14 cellular contexts compared by ENCODE assay signal in the genomic region with DNA sequence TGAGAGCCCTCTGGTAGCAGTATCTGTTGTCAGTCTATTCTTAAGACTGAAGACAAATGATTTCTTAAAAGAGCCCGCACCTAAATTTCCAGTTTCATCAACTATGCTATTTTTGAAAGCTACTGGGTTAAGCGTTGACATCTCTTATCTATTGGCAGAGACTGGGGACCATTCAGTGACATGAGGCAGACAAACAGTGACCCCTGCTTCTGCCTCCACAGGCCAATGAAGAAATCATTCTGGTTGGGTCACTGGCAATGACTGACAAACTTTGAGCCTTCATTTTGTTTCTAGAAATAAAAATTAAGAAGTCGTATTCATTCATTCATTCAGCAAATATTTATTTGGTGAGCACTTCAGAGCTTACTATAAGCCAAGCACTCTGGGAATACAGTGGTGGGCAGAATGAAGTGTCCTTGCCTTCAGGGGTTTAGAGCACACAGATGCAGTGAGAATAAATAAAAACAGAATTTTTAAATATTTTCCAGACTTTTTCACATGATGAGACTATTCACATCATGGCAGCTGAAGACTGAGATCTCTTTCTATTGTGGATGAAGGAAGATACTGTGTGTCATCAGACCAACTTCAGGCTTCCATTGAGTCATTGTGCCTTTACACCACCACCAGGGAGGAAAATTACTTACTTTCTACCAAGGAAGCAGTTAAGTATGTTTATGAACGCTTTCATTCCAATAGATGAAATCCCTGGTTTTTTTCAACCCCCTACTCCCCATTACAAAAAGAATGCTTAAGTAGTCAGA. TPM values are rescaled to one million over a fixed set of nuclear protein-coding genes. Genes with fewer than 3 reads are reported as not detected.
DNase-seq lines count a peak whose midpoint lies in the region; ATAC-seq and TF ChIP-seq lines count a peak whose summit lies in the region.
"Had no signal": no experiment of that assay in that cellular context is flagged by ENCODE, and none has a peak within 500 bp of the region (broad histone marks: within the 10 kb centered on the region; RNA-seq: fewer than 3 reads in every experiment).

No MANE protein-coding gene starts in this region.

- H3K9me3 ChIP-seq in RWPE2 (ENCODE audit: severe bottlenecking) (no peaks in the 10 kb centered on the region), esophagus squamous epithelium (no peaks in the 10 kb centered on the region), vagina (no peaks in the 10 kb centered on the region)
- H3K9me3 ChIP-seq: ovary had no signal

- TF ChIP-seq POLR2A in esophagus squamous epithelium (IDR thresholded peaks at IDR 0.05) = no peak
- no peak for TF ChIP-seq POLR2A in vagina (IDR thresholded peaks at IDR 0.05)

- H2AK5ac ChIP-seq in mesendoderm (ENCODE audit: low read length) = no peak overlapping the region

- H3K9ac ChIP-seq in mesendoderm (ENCODE audit: low read length) = no peak overlapping the region

- DNase-seq in RWPE2 (ENCODE audit: low spot score) = no peak
- no peak for DNase-seq in esophagus squamous epithelium (lab: John Stamatoyannopoulos, UW)
- no peak for DNase-seq in mesendoderm
- DNase-seq in vagina (ENCODE audit: extremely low spot score in 2 of 2) = peak in 1 of 2 donors; percentile 5
- DNase-seq in SW480 (ENCODE audit: low spot score) = no peak
- no peak for DNase-seq in NCI-H1048 (lab: John Stamatoyannopoulos, UW)
- no peak for DNase-seq in NCI-H1417 (lab: John Stamatoyannopoulos, UW)
- DNase-seq: activated CD4-positive, alpha-beta T cell treated with anti-CD3 and anti-CD28 coated beads for 48 hours; activated effector memory CD4-positive, alpha-beta T cell treated with Interleukin-2 at 50 U/mL for 16 hours; cerebellar nuclear complex; NCI-H146; NCI-H774; stimulated activated CD4-positive, alpha-beta T cell treated with anti-CD3 and anti-CD28 coated beads, Interleukin-2, amount 100 ng/mL, for 48 hours had no signal

- peak overlapping the region; percentile 7 for H2BK15ac ChIP-seq in mesendoderm (replicated peaks; ENCODE audit: low read depth)

- no peak overlapping the region for H2BK5ac ChIP-seq in mesendoderm (ENCODE audit: low read length)

- H3K79me1 ChIP-seq in mesendoderm (ENCODE audit: low read length) = no peaks in the 10 kb centered on the region

- TF ChIP-seq CTCF in RWPE2 (IDR thresholded peaks at IDR 0.05; ENCODE audit: poor library complexity, severe bottlenecking) (no peak), esophagus squamous epithelium (IDR thresholded peaks at IDR 0.05) (no peak), vagina (IDR thresholded peaks at IDR 0.05) (no peak)

- H3K36me3 ChIP-seq in RWPE2 (ENCODE audit: low read depth) = no peaks in the 10 kb centered on the region
- H3K36me3 ChIP-seq in esophagus squamous epithelium = no peaks in the 10 kb centered on the region
- no peaks in the 10 kb centered on the region for H3K36me3 ChIP-seq in mesendoderm (ENCODE audit: control insufficient read depth, insufficient read depth, low read length)
- no peaks in the 10 kb centered on the region for H3K36me3 ChIP-seq in vagina
- H3K36me3 ChIP-seq: ovary had no signal

- H3K27me3 ChIP-seq in RWPE2 (ENCODE audit: insufficient read depth, poor library complexity, severe bottlenecking) (no peaks in the 10 kb centered on the region), esophagus squamous epithelium (no peaks in the 10 kb centered on the region), mesendoderm (ENCODE audit: insufficient read depth, low read length, poor library complexity) (no peaks in the 10 kb centered on the region), vagina (no peaks in the 10 kb centered on the region)
- H3K27me3 ChIP-seq: ovary had no signal

- ATAC-seq in RWPE2 (ENCODE audit: low read depth) = no peak

- H3K4me2 ChIP-seq in mesendoderm (ENCODE audit: low read length) = no peak overlapping the region

- 66 to 76% methylated on average over 4 of the region's 4 CpGs for WGBS in esophagus squamous epithelium, 2 donors
- WGBS in mesendoderm (ENCODE audit: extremely low coverage, insufficient coverage, low lambda C conversion rate) = no CpG with 5 or more reads among the region's 4 CpGs

- intact Hi-C loops in esophagus squamous epithelium (cut with DNase I) = no loop called here
- intact Hi-C loops in vagina (cut with DNase I) = no loop called here

- no peak overlapping the region for H2BK120ac ChIP-seq in mesendoderm (ENCODE audit: low read depth, low read length)

- H4K5ac ChIP-seq in mesendoderm (ENCODE audit: low read length) = no peak overlapping the region

- H3K4me3 ChIP-seq in RWPE2 (ENCODE audit: severe bottlenecking) (no peak overlapping the region), esophagus squamous epithelium (peak overlapping the region in 1 of 4 donors; percentile 53), mesendoderm (ENCODE audit: low read length) (no peak overlapping the region), vagina (no peak overlapping the region)
- H3K4me3 ChIP-seq: ovary had no signal

- H3K56ac ChIP-seq in mesendoderm (ENCODE audit: low read length) = no peak overlapping the region

- no peak overlapping the region for H4K8ac ChIP-seq in mesendoderm (ENCODE audit: low read depth, low read length)

- H3K23ac ChIP-seq in mesendoderm (ENCODE audit: low read length) = no peak overlapping the region

- H3K18ac ChIP-seq in mesendoderm (ENCODE audit: low read length) = peak overlapping the region; percentile 60

- peak overlapping the region; percentile 64 for H3K27ac ChIP-seq in RWPE2 (ENCODE audit: poor library complexity, severe bottlenecking)
- H3K27ac ChIP-seq in esophagus squamous epithelium = peak overlapping the region in 3 of 4 donors; percentile 22 to 77 (median 68)
- no peak overlapping the region for H3K27ac ChIP-seq in mesendoderm (ENCODE audit: low read depth, low read length)
- H3K27ac ChIP-seq in vagina = peak overlapping the region; percentile 68
- H3K27ac ChIP-seq: ovary had no signal

- H3K4me1 ChIP-seq in RWPE2 (ENCODE audit: insufficient read depth, poor library complexity, severe bottlenecking) = peaks cover 35% of the 10 kb centered on the region
- H3K4me1 ChIP-seq in esophagus squamous epithelium = peaks cover 0 to 13% (median 0%) of the 10 kb centered on the region in 3 donors
- no peaks in the 10 kb centered on the region for H3K4me1 ChIP-seq in mesendoderm (ENCODE audit: control insufficient read depth, low read depth, low read length)
- H3K4me1 ChIP-seq in vagina = peaks cover 9% of the 10 kb centered on the region

- H3K79me2 ChIP-seq in mesendoderm (ENCODE audit: control insufficient read depth, insufficient read depth, low read length) = no peaks in the 10 kb centered on the region

- H3K4ac ChIP-seq in mesendoderm (ENCODE audit: low read depth, low read length) = no peak overlapping the region

RNA-seq across cellular contexts. Expression of gene SORBS2, which starts 36.0 kb away (rescaled TPM):
- total RNA-seq in esophagus squamous epithelium (100 to 1,000 TPM in 1 of 4 donors, 10 to 100 TPM in 3; 33.4 to 286 (median 47.6) TPM), vagina (60.4 TPM)
- polyA plus RNA-seq in mesendoderm (2013, experiment 1 of 2) = 0.67 TPM
- 0.76 TPM for polyA plus RNA-seq in mesendoderm (2013, experiment 2 of 2)
